In genomic region chr4:115090483-115091075, GRCh38 we compare ENCODE assay signal across 9 cellular contexts. TPM values are rescaled to one million over a fixed set of nuclear protein-coding genes. Genes with fewer than 3 reads are reported as not detected.
DNase-seq lines count a peak whose midpoint lies in the region; ATAC-seq and TF ChIP-seq lines count a peak whose summit lies in the region.
"Had no signal": no experiment of that assay in that cellular context is flagged by ENCODE, and none has a peak within 500 bp of the region (broad histone marks: within the 10 kb centered on the region; RNA-seq: fewer than 3 reads in every experiment).

No MANE protein-coding gene starts in this region.

- TF ChIP-seq CTCF in AG04450 (IDR thresholded peaks at IDR 0.05; ENCODE audit: low read depth, low read length) (peak; percentile 70), GM13976 (IDR thresholded peaks at IDR 0.05; ENCODE audit: borderline replicate concordance, control extremely low read depth, extremely low read depth, insufficient read depth, missing control alignments) (no peak)

- POLR2A ChIA-PET in AG04450 (lab: Yijun Ruan, JAX) = no interaction called here

- DNase-seq in AG04450 (ENCODE audit: low read depth, low spot score) = no peak
- DNase-seq in GM13976 (ENCODE audit: low spot score) = peak; percentile 6
- peak; percentile 49 to 61 for DNase-seq in NCI-H446 (lab: John Stamatoyannopoulos, UW)
- DNase-seq in dermis microvascular lymphatic vessel endothelial cell (ENCODE audit: low read depth in 2 of 2) = peak; percentile 2 to 5
- peak; percentile 37 for DNase-seq in renal cortical epithelial cell (ENCODE audit: low read depth)
- no peak for DNase-seq in NK-92 (lab: John Stamatoyannopoulos, UW; ENCODE audit: unreplicated experiment)

- no peaks in the 10 kb centered on the region for H3K27me3 ChIP-seq in AG04450 (ENCODE audit: control insufficient read depth, insufficient read depth, low read length)

- no peak overlapping the region for H3K27ac ChIP-seq in AG04450 (ENCODE audit: low read depth, low read length)

- H3K9me3 ChIP-seq in AG04450 (ENCODE audit: control insufficient read depth, insufficient read depth, low read length) = no peaks in the 10 kb centered on the region

- CTCF ChIA-PET in AG04450 (lab: Charles Lee) = no interaction called here

- in situ Hi-C loops in GM13976 (cut with MboI; ENCODE audit: low sequenced_read_pairs, unreplicated experiment) = loop anchor here (25.0 kb wide), 1 partner anchor 772 kb away; no protein-coding TSS in a partner anchor

- H3K4me3 ChIP-seq in AG04450 (ENCODE audit: low read depth, low read length) = no peak overlapping the region

- peak; percentile 63 for ATAC-seq in HG03060 (IDR thresholded peaks at IDR 0.05; ENCODE audit: low read depth, unreplicated experiment)
- no peak for ATAC-seq in HG03097 (IDR thresholded peaks at IDR 0.05; ENCODE audit: low FRiP score, unreplicated experiment)

RNA-seq across cellular contexts. Expression of gene NDST4, which starts 22.8 kb away (rescaled TPM):
- not detected in 2 replicates for polyA plus RNA-seq in AG04450 (2011; rRNA removed)
- not detected in 2 replicates for polyA minus RNA-seq in AG04450 (2011; rRNA and poly(A)+ RNA removed)
- not detected in 2 replicates for total RNA-seq in dermis microvascular lymphatic vessel endothelial cell
- total RNA-seq in renal cortical epithelial cell = not detected in 2 replicates
- polyA plus RNA-seq: esophagus had no signal

Comparison
In these comparisons a context has a peak if more than half of its experiments do, and no peak if none do; other contexts are left out.
1. DNase-seq: peak in GM13976 (single experiment), NCI-H446 (2 of 2), dermis microvascular lymphatic vessel endothelial cell (2 of 2) and renal cortical epithelial cell (single experiment); none in AG04450 (single experiment) and NK-92 (single experiment).